In genomic region chr1:21291964-21292363, GRCh38 we compare ENCODE assay signal across 15 cellular contexts. TPM values are rescaled to one million over a fixed set of nuclear protein-coding genes. Genes with fewer than 3 reads are reported as not detected.
A peak's percentile ranks its signal among the peaks of the same experiment; 100 is the strongest.
DNase-seq lines count a peak whose midpoint lies in the region; ATAC-seq and TF ChIP-seq lines count a peak whose summit lies in the region.
"Had no signal": no experiment of that assay in that cellular context is flagged by ENCODE, and none has a peak within 500 bp of the region (broad histone marks: within the 10 kb centered on the region; RNA-seq: fewer than 3 reads in every experiment).

No MANE protein-coding gene starts in this region.

- H3K4me1 ChIP-seq in BLaER1, result peaks cover 86% of the 10 kb centered on the region
- peaks cover 72% of the 10 kb centered on the region for H3K4me1 ChIP-seq in CD8-positive, alpha-beta T cell (ENCODE audit: insufficient read depth, low read length)

- H3K27ac ChIP-seq in BLaER1, result no peak overlapping the region
- peak overlapping the region; percentile 94 for H3K27ac ChIP-seq in CD8-positive, alpha-beta T cell (ENCODE audit: low read depth, low read length)
- H3K27ac ChIP-seq: VCaP had no signal

- H3K27me3 ChIP-seq in BLaER1, result no peaks in the 10 kb centered on the region
- no peaks in the 10 kb centered on the region for H3K27me3 ChIP-seq in CD8-positive, alpha-beta T cell (ENCODE audit: insufficient read depth, low read length)
- H3K27me3 ChIP-seq: breast epithelium had no signal

- no peaks in the 10 kb centered on the region for H3K27me3 Mint-ChIP-seq in CD8-positive, alpha-beta T cell (ENCODE audit: low read depth)
- no peaks in the 10 kb centered on the region for H3K27me3 Mint-ChIP-seq in activated CD8-positive, alpha-beta T cell treated with anti-CD3 and anti-CD28 coated beads, Interleukin-2, amount 10 ng/mL, durations not matched to agents 7 days and 5 days (ENCODE audit: low read depth)
- peaks cover 5 to 8% of the 10 kb centered on the region in 2 donors for H3K27me3 Mint-ChIP-seq in natural killer cell (ENCODE audit: low read depth in 2 of 2)

- POLR2A ChIA-PET in CD8-positive, alpha-beta T cell (lab: Charles Lee), result interaction anchor here (1.3 to 5.0 kb wide), 7 partner anchors 12 to 53 kb away, joined by 4 to 62 read pairs (median 14); no protein-coding TSS in a partner anchor
- POLR2A ChIA-PET in activated CD8-positive, alpha-beta T cell treated with anti-CD3 and anti-CD28 coated beads, Interleukin-2, amount 10 ng/mL, durations not matched to agents 7 days and 5 days (lab: Charles Lee), result interaction anchor here (1.0 to 4.9 kb wide), 7 partner anchors 9 to 52 kb away, joined by 3 to 57 read pairs (median 14); no protein-coding TSS in a partner anchor

- H3K36me3 Mint-ChIP-seq in CD8-positive, alpha-beta T cell, result peaks cover 8% of the 10 kb centered on the region
- peaks cover 14% of the 10 kb centered on the region for H3K36me3 Mint-ChIP-seq in activated CD8-positive, alpha-beta T cell treated with anti-CD3 and anti-CD28 coated beads, Interleukin-2, amount 10 ng/mL, durations not matched to agents 7 days and 5 days (ENCODE audit: low read depth)
- no peaks in the 10 kb centered on the region for H3K36me3 Mint-ChIP-seq in natural killer cell

- H3K4me3 ChIP-seq in BLaER1, result no peak overlapping the region
- H3K4me3 ChIP-seq in CD8-positive, alpha-beta T cell (ENCODE audit: low read depth, low read length), result peak overlapping the region; percentile 86
- H3K4me3 ChIP-seq: breast epithelium had no signal

- intact Hi-C loops in CD8-positive, alpha-beta T cell (cut with DNase I, micrococcal nuclease), result loop anchor here in 1 of 2 experiments (5.0 kb wide), 1 partner anchor 785 kb away; the partner anchor contains the start of gene MUL1
- intact Hi-C loops in natural killer cell (cut with micrococcal nuclease), result no loop called here

- peak overlapping the region; percentile 93 for H3K4me2 ChIP-seq in BLaER1

- peaks cover 75% of the 10 kb centered on the region for H3K4me1 Mint-ChIP-seq in CD8-positive, alpha-beta T cell (ENCODE audit: low read depth)
- H3K4me1 Mint-ChIP-seq in activated CD8-positive, alpha-beta T cell treated with anti-CD3 and anti-CD28 coated beads, Interleukin-2, amount 10 ng/mL, durations not matched to agents 7 days and 5 days (ENCODE audit: low read depth), result peaks cover 83% of the 10 kb centered on the region
- H3K4me1 Mint-ChIP-seq in natural killer cell, result peaks cover 43 to 60% of the 10 kb centered on the region in 2 donors

- peaks cover 23% of the 10 kb centered on the region for H4K20me1 ChIP-seq in BLaER1

- ATAC-seq in CD8-positive, alpha-beta T cell, result no peak
- ATAC-seq in activated CD8-positive, alpha-beta T cell treated with anti-CD3 and anti-CD28 coated beads, Interleukin-2, amount 10 ng/mL, durations not matched to agents 7 days and 5 days, result no peak
- no peak for ATAC-seq in natural killer cell
- no peak for ATAC-seq in GM18511 (IDR thresholded peaks at IDR 0.05; ENCODE audit: unreplicated experiment)

- H3K9me3 ChIP-seq in BLaER1, result no peaks in the 10 kb centered on the region
- no peaks in the 10 kb centered on the region for H3K9me3 ChIP-seq in CD8-positive, alpha-beta T cell (ENCODE audit: low read length)
- H3K9me3 ChIP-seq: breast epithelium had no signal

- no peak for DNase-seq in CD8-positive, alpha-beta T cell
- no peak for DNase-seq in activated CD8-positive, alpha-beta T cell treated with anti-CD3 and anti-CD28 coated beads, Interleukin-2, amount 10 ng/mL, durations not matched to agents 7 days and 5 days
- DNase-seq in natural killer cell (no peak), dedifferentiated amniotic fluid mesenchymal stem cell (ENCODE audit: extremely low spot score) (no peak), DMS 273 (lab: John Stamatoyannopoulos, UW; ENCODE audit: unreplicated experiment) (no peak), C1 segment of cervical spinal cord (lab: John Stamatoyannopoulos, UW) (no peak)
- DNase-seq: glutamatergic neuron; NCI-H1694; SHP77 treated with DMSO at 0.1 percent for 48 hours; stimulated activated CD4-positive, alpha-beta T cell treated with anti-CD3 and anti-CD28 coated beads, Interleukin-4, amount 100 ng/mL, for 1 hour; stimulated activated naive CD4-positive, alpha-beta T cell had no signal

- no peaks in the 10 kb centered on the region for H3K36me3 ChIP-seq in BLaER1
- no peaks in the 10 kb centered on the region for H3K36me3 ChIP-seq in CD8-positive, alpha-beta T cell (ENCODE audit: insufficient read depth, low read length)
- H3K36me3 ChIP-seq: breast epithelium had no signal

- no peak overlapping the region for H3K9ac ChIP-seq in BLaER1

- H3K27ac Mint-ChIP-seq in CD8-positive, alpha-beta T cell, result peak overlapping the region; percentile 98
- peak overlapping the region; percentile 99 for H3K27ac Mint-ChIP-seq in activated CD8-positive, alpha-beta T cell treated with anti-CD3 and anti-CD28 coated beads, Interleukin-2, amount 10 ng/mL, durations not matched to agents 7 days and 5 days
- peak overlapping the region in 1 of 2 donors; percentile 94 for H3K27ac Mint-ChIP-seq in natural killer cell

- peak overlapping the region; percentile 86 for H3K4me3 Mint-ChIP-seq in CD8-positive, alpha-beta T cell
- peak overlapping the region; percentile 73 for H3K4me3 Mint-ChIP-seq in activated CD8-positive, alpha-beta T cell treated with anti-CD3 and anti-CD28 coated beads, Interleukin-2, amount 10 ng/mL, durations not matched to agents 7 days and 5 days
- H3K4me3 Mint-ChIP-seq in natural killer cell, result peak overlapping the region; percentile 5

- CTCF ChIA-PET in CD8-positive, alpha-beta T cell (lab: Charles Lee), result interaction anchor here (1.7 to 5.2 kb wide), 6 partner anchors 21 to 76 kb away, joined by 9 to 34 read pairs (median 28); no protein-coding TSS in a partner anchor
- CTCF ChIA-PET in activated CD8-positive, alpha-beta T cell treated with anti-CD3 and anti-CD28 coated beads, Interleukin-2, amount 10 ng/mL, durations not matched to agents 7 days and 5 days (lab: Charles Lee), result interaction anchor here (0.9 to 6.4 kb wide), 8 partner anchors 12 to 76 kb away, joined by 3 to 91 read pairs (median 6); no protein-coding TSS in a partner anchor

- H3K9me3 Mint-ChIP-seq in CD8-positive, alpha-beta T cell, result no peaks in the 10 kb centered on the region
- no peaks in the 10 kb centered on the region for H3K9me3 Mint-ChIP-seq in activated CD8-positive, alpha-beta T cell treated with anti-CD3 and anti-CD28 coated beads, Interleukin-2, amount 10 ng/mL, durations not matched to agents 7 days and 5 days (ENCODE audit: insufficient read depth)
- no peaks in the 10 kb centered on the region for H3K9me3 Mint-ChIP-seq in natural killer cell

- TF ChIP-seq CTCF in CD8-positive, alpha-beta T cell (IDR thresholded peaks at IDR 0.05), result no peak
- no peak for TF ChIP-seq CTCF in natural killer cell (IDR thresholded peaks at IDR 0.05)

RNA-seq across cellular contexts. Expression of gene ECE1, which starts 1.7 kb away (rescaled TPM):
- total RNA-seq in CD8-positive, alpha-beta T cell, result 10 to 100 TPM; 55.0 to 56.0 TPM
- 10 to 100 TPM; 70.9 to 72.5 TPM for total RNA-seq in activated CD8-positive, alpha-beta T cell treated with anti-CD3 and anti-CD28 coated beads, Interleukin-2, amount 10 ng/mL, durations not matched to agents 7 days and 5 days
- 10 to 100 TPM; 47.2 to 70.1 (median 50.7) TPM for total RNA-seq in natural killer cell

Comparison
In these comparisons a context has a peak if more than half of its experiments do, and no peak if none do; other contexts are left out.
1. H3K4me3 Mint-ChIP-seq: peak in every context shown above with its lines; median percentile 86 in CD8-positive, alpha-beta T cell; 73 in activated CD8-positive, alpha-beta T cell treated with anti-CD3 and anti-CD28 coated beads, Interleukin-2, amount 10 ng/mL, durations not matched to agents 7 days and 5 days; 5 in natural killer cell.